In the genomic region with DNA sequence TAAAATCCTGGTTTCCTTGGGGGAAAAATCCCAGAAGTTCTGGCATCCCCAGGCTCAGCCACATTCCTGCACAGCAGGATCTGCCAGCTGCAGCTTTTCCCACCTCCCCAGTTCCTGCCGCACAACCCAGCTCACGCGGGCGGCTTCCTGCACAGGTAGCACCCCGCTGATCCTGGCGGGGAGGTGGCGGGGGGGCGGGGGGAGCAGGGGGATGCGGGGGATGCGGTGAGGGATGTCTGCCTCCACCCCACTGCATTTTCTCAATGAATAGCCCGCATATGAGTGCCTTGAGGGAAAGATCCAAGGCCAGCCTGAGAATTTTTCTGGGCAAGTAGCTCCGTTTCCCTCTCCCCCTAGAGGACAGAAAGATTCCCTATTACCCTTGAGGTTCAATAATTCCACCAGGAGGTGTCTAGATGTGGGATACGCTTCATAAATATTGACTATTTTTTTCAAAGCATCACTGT, we compare ENCODE assay signal across 15 cellular contexts. TPM values are rescaled to one million over a fixed set of nuclear protein-coding genes. Genes with fewer than 3 reads are reported as not detected.
DNase-seq lines count a peak whose midpoint lies in the region; ATAC-seq, FAIRE-seq and TF ChIP-seq lines count a peak whose summit lies in the region.
"Had no signal": no experiment of that assay in that cellular context is flagged by ENCODE, and none has a peak within 500 bp of the region (broad histone marks: within the 10 kb centered on the region; RNA-seq: fewer than 3 reads in every experiment).

No MANE protein-coding gene starts in this region.

- no peak for FAIRE-seq in endothelial cell of umbilical vein (lab: Jason Lieb, UNC)
- FAIRE-seq: GM12878 had no signal

- H3K9me2 ChIP-seq in OCI-LY7 (ENCODE audit: insufficient read depth, low read length): no peaks in the 10 kb centered on the region

- POLR2A ChIA-PET in AG04450 (lab: Yijun Ruan, JAX): interaction anchor here (3.0 kb wide), 1 partner anchor 21 kb away, joined by 13 read pairs; a partner anchor contains a TSS
- POLR2A ChIA-PET in endothelial cell of umbilical vein (lab: Charles Lee): no interaction called here
- POLR2A ChIA-PET in OCI-LY7 (lab: Charles Lee): no interaction called here

- peaks cover 3% of the 10 kb centered on the region for H3K9me3 Mint-ChIP-seq in neural progenitor cell
- H3K9me3 Mint-ChIP-seq: activated naive CD4-positive, alpha-beta T cell treated with anti-CD3 and anti-CD28 coated beads, Interleukin-2, amount 50 U/mL, for 24 hours; CD8-positive, alpha-beta T cell had no signal

- dilution Hi-C loops in endothelial cell of umbilical vein (cut with MboI; ENCODE audit: extremely low pct_ligation_motif_present, low sequenced_read_pairs): no loop called here

- H3K36me3 ChIP-seq in HUES6 (ENCODE audit: control insufficient read depth, insufficient read depth, low read length) (peaks cover 87% of the 10 kb centered on the region), endothelial cell of umbilical vein (ENCODE audit: control insufficient read depth in 2 of 2, extremely low read depth in 1 of 2, insufficient read depth in 2 of 2, low read length in 2 of 2) (no peaks in the 10 kb centered on the region), neural progenitor cell (no peaks in the 10 kb centered on the region), OCI-LY7 (ENCODE audit: insufficient read depth, low read length) (no peaks in the 10 kb centered on the region)

- intact Hi-C loops in endothelial cell of umbilical vein (cut with micrococcal nuclease) (no loop called here), OCI-LY7 (cut with micrococcal nuclease; ENCODE audit: unreplicated experiment) (no loop called here)

- H3K27ac ChIP-seq in AG04450 (ENCODE audit: low read depth, low read length) (peak overlapping the region; percentile 83), HUES6 (ENCODE audit: low read depth, low read length) (peak overlapping the region; percentile 94), endothelial cell of umbilical vein (ENCODE audit: insufficient read depth, low read depth, low read length) (peak overlapping the region; percentile 81), neural progenitor cell (peak overlapping the region; percentile 87), OCI-LY7 (ENCODE audit: low read depth, low read length, poor library complexity, severe bottlenecking) (no peak overlapping the region)
- H3K27ac ChIP-seq: epithelial cell of prostate had no signal

- no peak for ATAC-seq in HG02759 (IDR thresholded peaks at IDR 0.05; ENCODE audit: unreplicated experiment)
- ATAC-seq: CD8-positive, alpha-beta T cell; GM12878 had no signal

- H4K20me1 ChIP-seq in endothelial cell of umbilical vein (replicated peaks; ENCODE audit: control insufficient read depth, extremely low read depth, insufficient read depth, low read length) (no peaks in the 10 kb centered on the region), neural progenitor cell (ENCODE audit: low read depth) (no peaks in the 10 kb centered on the region), OCI-LY7 (ENCODE audit: insufficient read depth, low read length) (no peaks in the 10 kb centered on the region)

- peaks cover 22% of the 10 kb centered on the region for H3F3A ChIP-seq in neural progenitor cell (ENCODE audit: low read depth)

- H3K4me1 ChIP-seq in HUES6 (ENCODE audit: control insufficient read depth, insufficient read depth, low read length) (peaks cover 22% of the 10 kb centered on the region), endothelial cell of umbilical vein (ENCODE audit: control insufficient read depth, extremely low read depth, insufficient read depth, low read length) (peaks cover 9% of the 10 kb centered on the region), neural progenitor cell (peaks cover 17% of the 10 kb centered on the region), OCI-LY7 (ENCODE audit: insufficient read depth, low read length, poor library complexity, severe bottlenecking) (no peaks in the 10 kb centered on the region)

- peak overlapping the region; percentile 77 for H3K9ac ChIP-seq in HUES6 (ENCODE audit: low read length)
- H3K9ac ChIP-seq in endothelial cell of umbilical vein (replicated peaks; ENCODE audit: extremely low read depth, insufficient read depth, low read length): peak overlapping the region; percentile 33
- no peak overlapping the region for H3K9ac ChIP-seq in neural progenitor cell

- CTCF ChIA-PET in AG04450 (lab: Charles Lee): interaction anchor here (1.5 to 2.4 kb wide), 4 partner anchors 10 to 38 kb away, joined by 5 to 7 read pairs (median 6); no protein-coding TSS in a partner anchor
- CTCF ChIA-PET in endothelial cell of umbilical vein (lab: Charles Lee): interaction anchor here (1.5 to 2.0 kb wide), 3 partner anchors 11 to 139 kb away, joined by 5 to 7 read pairs (median 6); no protein-coding TSS in a partner anchor
- CTCF ChIA-PET in OCI-LY7 (lab: Charles Lee; ENCODE audit: unreplicated experiment): no interaction called here

- peak; percentile 40 for TF ChIP-seq CTCF in AG04450 (IDR thresholded peaks at IDR 0.05; ENCODE audit: low read depth, low read length)
- TF ChIP-seq CTCF in endothelial cell of umbilical vein (IDR thresholded peaks at IDR 0.05; ENCODE audit: extremely low read depth in 1 of 2, insufficient read depth in 1 of 2, low read depth in 1 of 2, low read length in 2 of 2): no peak
- TF ChIP-seq CTCF in neural progenitor cell (IDR thresholded peaks at IDR 0.05): peak; percentile 40
- no peak for TF ChIP-seq CTCF in OCI-LY7 (conservative IDR thresholded peaks at IDR 0.05; ENCODE audit: low read length)

- H3K4me1 Mint-ChIP-seq in neural progenitor cell: peaks cover 21% of the 10 kb centered on the region
- H3K4me1 Mint-ChIP-seq: activated naive CD4-positive, alpha-beta T cell treated with anti-CD3 and anti-CD28 coated beads, Interleukin-2, amount 50 U/mL, for 24 hours had no signal

- no TSS peak for BruUV-seq in endothelial cell of umbilical vein (replicated peaks; lab: Mats Ljungman, UMichigan)
- BruUV-seq in OCI-LY7 (replicated peaks; lab: Mats Ljungman, UMichigan): no TSS peak

- H3K27me3 Mint-ChIP-seq in neural progenitor cell (ENCODE audit: insufficient read depth, low read depth): peaks cover 3% of the 10 kb centered on the region

- peak overlapping the region; percentile 52 for H3K4me3 Mint-ChIP-seq in neural progenitor cell
- H3K4me3 Mint-ChIP-seq: activated naive CD4-positive, alpha-beta T cell treated with anti-CD3 and anti-CD28 coated beads, Interleukin-2, amount 50 U/mL, for 24 hours; CD8-positive, alpha-beta T cell had no signal

- H2AFZ ChIP-seq in endothelial cell of umbilical vein (ENCODE audit: low read depth, low read length) (no peak overlapping the region), neural progenitor cell (replicated peaks) (no peak overlapping the region), OCI-LY7 (ENCODE audit: low read length) (no peak overlapping the region)

- no peaks in the 10 kb centered on the region for H3K27me3 ChIP-seq in AG04450 (ENCODE audit: control insufficient read depth, insufficient read depth, low read length)
- H3K27me3 ChIP-seq in HUES6 (ENCODE audit: control insufficient read depth, insufficient read depth, low read length): no peaks in the 10 kb centered on the region
- H3K27me3 ChIP-seq in endothelial cell of umbilical vein (ENCODE audit: control insufficient read depth in 2 of 2, insufficient read depth in 2 of 2, low read length in 2 of 2): no peaks in the 10 kb centered on the region
- no peaks in the 10 kb centered on the region for H3K27me3 ChIP-seq in neural progenitor cell

- DNase-seq in AG04450 (ENCODE audit: low read depth, low spot score): no peak
- DNase-seq in endothelial cell of umbilical vein (ENCODE audit: low read depth, low spot score): no peak
- peak; percentile 80 for DNase-seq in neural progenitor cell (ENCODE audit: low spot score)
- no peak for DNase-seq in NCI-H1930 (lab: John Stamatoyannopoulos, UW)
- DNase-seq in cerebellar cortex (ENCODE audit: low spot score): no peak
- no peak for DNase-seq in OCI-LY7 (ENCODE audit: low spot score)
- DNase-seq: activated CD4-positive, CD25-positive, alpha-beta regulatory T cell treated with anti-CD3 and anti-CD28 coated beads, Interleukin-2, amount 50 U/mL, for 72 hours; CD8-positive, alpha-beta T cell; mammary epithelial cell; stimulated activated naive CD4-positive, alpha-beta T cell had no signal

- no peaks in the 10 kb centered on the region for H3K9me1 ChIP-seq in endothelial cell of umbilical vein (replicated peaks; ENCODE audit: control insufficient read depth, extremely low read depth, insufficient read depth, low read length)

- H3K27ac Mint-ChIP-seq in neural progenitor cell: no peak overlapping the region
- H3K27ac Mint-ChIP-seq: activated naive CD4-positive, alpha-beta T cell treated with anti-CD3 and anti-CD28 coated beads, Interleukin-2, amount 50 U/mL, for 24 hours; CD8-positive, alpha-beta T cell had no signal

- H3K79me2 ChIP-seq in endothelial cell of umbilical vein (ENCODE audit: control insufficient read depth, insufficient read depth, low read length) (no peaks in the 10 kb centered on the region), neural progenitor cell (ENCODE audit: low read depth) (no peaks in the 10 kb centered on the region), OCI-LY7 (ENCODE audit: insufficient read depth, low read depth, low read length) (no peaks in the 10 kb centered on the region)

- H3K9me3 ChIP-seq in AG04450 (ENCODE audit: control insufficient read depth, insufficient read depth, low read length): no peaks in the 10 kb centered on the region; the same call in 1 of the 2 replicates
- no peaks in the 10 kb centered on the region for H3K9me3 ChIP-seq in HUES6 (ENCODE audit: control insufficient read depth, insufficient read depth, low read depth, low read length)
- no peaks in the 10 kb centered on the region for H3K9me3 ChIP-seq in endothelial cell of umbilical vein (replicated peaks; ENCODE audit: control insufficient read depth, insufficient read depth, low read length)
- no peaks in the 10 kb centered on the region for H3K9me3 ChIP-seq in neural progenitor cell (ENCODE audit: low read depth)
- no peaks in the 10 kb centered on the region for H3K9me3 ChIP-seq in OCI-LY7 (ENCODE audit: low read length)

- H3K4me3 ChIP-seq in AG04450 (ENCODE audit: low read depth, low read length) (no peak overlapping the region), HUES6 (ENCODE audit: low read depth, low read length) (peak overlapping the region; percentile 30; the same call in 1 of the 2 replicates), endothelial cell of umbilical vein (replicated peaks in 1 of 3; ENCODE audit: insufficient read depth in 1 of 3, low read depth in 1 of 3, low read length in 3 of 3) (no peak overlapping the region), neural progenitor cell (peak overlapping the region; percentile 13), OCI-LY7 (ENCODE audit: low read depth, low read length, poor library complexity, severe bottlenecking) (no peak overlapping the region)
- H3K4me3 ChIP-seq: GM12878 had no signal

- peaks cover 36% of the 10 kb centered on the region for H3K36me3 Mint-ChIP-seq in neural progenitor cell
- H3K36me3 Mint-ChIP-seq: activated naive CD4-positive, alpha-beta T cell treated with anti-CD3 and anti-CD28 coated beads, Interleukin-2, amount 50 U/mL, for 24 hours; CD8-positive, alpha-beta T cell had no signal

- H3K4me2 ChIP-seq in endothelial cell of umbilical vein (ENCODE audit: insufficient read depth, low read length) (no peak overlapping the region), neural progenitor cell (peak overlapping the region; percentile 57), OCI-LY7 (ENCODE audit: low read length) (no peak overlapping the region)

- no peak for TF ChIP-seq POLR2A in endothelial cell of umbilical vein (IDR thresholded peaks at IDR 0.05; ENCODE audit: low read depth, low read length)

RNA-seq across cellular contexts. Expression of a gene that starts 21.1 kb away (rescaled TPM):
- polyA plus RNA-seq in AG04450 (2011; rRNA removed): 13.9 and 15.1 TPM in 2 replicates
- polyA minus RNA-seq in AG04450 (2011; rRNA and poly(A)+ RNA removed): 13.9 and 16.1 TPM in 2 replicates
- total RNA-seq in endothelial cell of umbilical vein: 4.5 and 5.5 TPM in 2 replicates
- 3.2 and 4.3 TPM in 2 replicates for polyA plus RNA-seq in endothelial cell of umbilical vein
- 5.6 and 6.8 TPM in 2 replicates for polyA plus RNA-seq in endothelial cell of umbilical vein (2011; cell fraction: cytosol; rRNA removed)
- polyA plus RNA-seq in endothelial cell of umbilical vein (2011; cell fraction: nucleus; rRNA removed): 10.1 and 11.1 TPM in 2 replicates
- 6.9 and 7.6 TPM in 2 replicates for polyA plus RNA-seq in endothelial cell of umbilical vein (2012)
- polyA minus RNA-seq in endothelial cell of umbilical vein: 6.6 and 9.4 TPM in 2 replicates
- 6.7 TPM for polyA minus RNA-seq in endothelial cell of umbilical vein (2011; cell fraction: cytosol; rRNA and poly(A)+ RNA removed)
- 5.6 and 7.0 TPM in 2 replicates for polyA minus RNA-seq in endothelial cell of umbilical vein (2011; cell fraction: nucleus; rRNA and poly(A)+ RNA removed)
- 18.9 and 20.3 TPM in 2 replicates for total RNA-seq in neural progenitor cell (ENCODE audit: low replicate concordance)
- not detected in 2 replicates for total RNA-seq in OCI-LY7 (2014; rRNA removed; shearing (Covaris generic))
- total RNA-seq in OCI-LY7 (2022): not detected in 2 replicates

RNA-seq across cellular contexts. Expression of a gene that starts 40.2 kb away (rescaled TPM):
- polyA plus RNA-seq in AG04450 (2011; rRNA removed) (31.1 and 35.1 TPM in 2 replicates), endothelial cell of umbilical vein (16.3 and 24.6 TPM in 2 replicates)
- polyA minus RNA-seq in AG04450 (2011; rRNA and poly(A)+ RNA removed): 34.2 and 44.6 TPM in 2 replicates
- total RNA-seq in endothelial cell of umbilical vein (34.8 and 38.0 TPM in 2 replicates), neural progenitor cell (ENCODE audit: low replicate concordance) (31.5 and 40.6 TPM in 2 replicates), OCI-LY7 (2022) (42.1 and 45.7 TPM in 2 replicates)
- polyA plus RNA-seq in endothelial cell of umbilical vein (2011; cell fraction: cytosol; rRNA removed): 24.8 and 26.0 TPM in 2 replicates
- 23.6 and 29.6 TPM in 2 replicates for polyA plus RNA-seq in endothelial cell of umbilical vein (2011; cell fraction: nucleus; rRNA removed)
- 24.6 and 26.0 TPM in 2 replicates for polyA plus RNA-seq in endothelial cell of umbilical vein (2012)
- polyA minus RNA-seq in endothelial cell of umbilical vein: 52.6 and 60.9 TPM in 2 replicates
- polyA minus RNA-seq in endothelial cell of umbilical vein (2011; cell fraction: cytosol; rRNA and poly(A)+ RNA removed): 38.9 TPM
- polyA minus RNA-seq in endothelial cell of umbilical vein (2011; cell fraction: nucleus; rRNA and poly(A)+ RNA removed): 19.1 and 27.2 TPM in 2 replicates
- total RNA-seq in OCI-LY7 (2014; rRNA removed; shearing (Covaris generic)): 19.9 and 21.8 TPM in 2 replicates

Comparison
In these comparisons a context has a peak if more than half of its experiments do, and no peak if none do; other contexts are left out.
1. H3K4me3 ChIP-seq: peak in HUES6 (single experiment) and neural progenitor cell (single experiment); none in AG04450 (single experiment), endothelial cell of umbilical vein (0 of 3) and OCI-LY7 (single experiment).
2. CTCF ChIP-seq: peak in AG04450 (single experiment) and neural progenitor cell (single experiment); none in endothelial cell of umbilical vein (0 of 2) and OCI-LY7 (single experiment).